10 cellular contexts compared by ENCODE assay signal in the genomic region with DNA sequence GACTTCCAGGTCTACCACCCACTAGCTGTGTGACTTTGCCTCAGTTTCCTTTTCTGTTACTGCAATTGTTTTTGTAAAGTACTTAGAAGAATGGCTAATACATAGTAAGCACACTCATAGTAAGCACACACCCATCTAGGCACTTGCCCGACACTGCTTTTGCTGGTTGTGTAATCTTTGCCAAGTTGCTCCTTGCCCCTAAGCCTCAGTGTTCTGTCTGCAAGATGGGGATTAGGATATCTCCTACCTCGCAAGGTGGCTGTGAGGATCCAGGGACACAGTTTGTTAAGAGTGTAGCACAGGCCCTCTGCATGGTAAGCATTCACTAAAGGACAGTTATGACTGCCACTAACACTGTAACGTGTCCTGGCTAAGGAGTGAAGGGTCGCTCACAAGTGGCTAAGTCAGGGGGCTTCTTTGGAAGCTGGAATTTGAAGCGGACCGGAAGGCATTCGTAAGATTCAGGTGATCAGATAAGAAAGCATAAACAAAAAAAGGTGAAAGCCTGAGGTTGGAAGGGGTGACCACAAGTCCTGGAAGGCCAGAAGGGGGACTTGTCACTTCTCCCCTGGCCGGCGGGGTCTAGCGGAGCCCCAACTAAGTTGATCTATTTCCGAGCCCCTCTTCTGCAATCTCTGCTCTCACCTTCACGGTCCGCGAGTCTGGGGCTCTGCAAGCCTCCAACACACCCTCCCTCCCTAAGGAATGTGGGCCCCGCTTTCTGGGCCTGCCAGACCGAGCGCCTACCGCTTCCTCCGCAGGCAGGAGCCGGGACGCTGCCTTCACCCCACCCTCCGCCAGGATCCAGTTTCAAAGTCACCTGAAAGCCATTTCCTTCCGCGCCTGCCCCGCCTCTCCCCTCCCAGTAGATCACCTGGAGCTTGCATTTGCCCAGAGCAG. TPM values are rescaled to one million over a fixed set of nuclear protein-coding genes. Genes with fewer than 3 reads are reported as not detected.
DNase-seq lines count a peak whose midpoint lies in the region; ATAC-seq and TF ChIP-seq lines count a peak whose summit lies in the region.
"Had no signal": no experiment of that assay in that cellular context is flagged by ENCODE, and none has a peak within 500 bp of the region (broad histone marks: within the 10 kb centered on the region; RNA-seq: fewer than 3 reads in every experiment).

No MANE protein-coding gene starts in this region.

- H3K4me3 Mint-ChIP-seq in Calu3 (ENCODE audit: low read depth, unreplicated experiment), result peak overlapping the region; percentile 75
- H3K4me3 Mint-ChIP-seq in natural killer cell treated with Interleukin-12 subunit alpha and Interleukin-12 subunit beta and Interleukin-15 and Interleukin-18, amount 100 ng/mL, for 72 hours, result peak overlapping the region; percentile 93

- peak overlapping the region; percentile 92 to 99 for H3K27ac ChIP-seq in coronary artery

- no TSS peak for BruUV-seq in Calu3 (replicated peaks; lab: Mats Ljungman, UMichigan)

- intact Hi-C loops in Calu3 (cut with micrococcal nuclease; ENCODE audit: unreplicated experiment), result no loop called here

- CTCF ChIA-PET in Calu3 (lab: Charles Lee), result interaction anchor here (0.9 to 1.0 kb wide), 3 partner anchors 16 to 60 kb away, joined by 3 to 7 read pairs (median 3); no protein-coding TSS in a partner anchor

- peak overlapping the region; percentile 93 for H3K4me3 ChIP-seq in coronary artery

- H3K36me3 Mint-ChIP-seq in Calu3 (ENCODE audit: insufficient read depth, unreplicated experiment), result peaks cover 39% of the 10 kb centered on the region
- H3K36me3 Mint-ChIP-seq in natural killer cell treated with Interleukin-12 subunit alpha and Interleukin-12 subunit beta and Interleukin-15 and Interleukin-18, amount 100 ng/mL, for 72 hours, result no peaks in the 10 kb centered on the region

- peak; percentile 80 for DNase-seq in Calu3
- DNase-seq in NCI-H2107 treated with DMSO at 0.1 percent for 48 hours (lab: John Stamatoyannopoulos, UW; ENCODE audit: unreplicated experiment), result peak; percentile 92
- DNase-seq in coronary artery (ENCODE audit: low spot score), result peak; percentile 71
- no peak for DNase-seq in natural killer cell treated with Interleukin-12 subunit alpha and Interleukin-12 subunit beta and Interleukin-15 and Interleukin-18, amount 100 ng/mL, for 72 hours (ENCODE audit: low spot score)
- no peak for DNase-seq in COR-L47 (lab: John Stamatoyannopoulos, UW)
- no peak for DNase-seq in NK-92 treated with Interleukin-12 subunit alpha and Interleukin-12 subunit beta, amount 100 ng/mL, for 24 hours (lab: John Stamatoyannopoulos, UW)
- no peak for DNase-seq in SK-N-DZ (ENCODE audit: low spot score)
- DNase-seq in NOMO-1 (lab: John Stamatoyannopoulos, UW; ENCODE audit: unreplicated experiment in 2 of 2), result no peak
- DNase-seq: adrenal gland, NCI-H226 had no signal

- H3K27me3 Mint-ChIP-seq in Calu3 (ENCODE audit: unreplicated experiment), result peaks cover 5% of the 10 kb centered on the region
- H3K27me3 Mint-ChIP-seq in natural killer cell treated with Interleukin-12 subunit alpha and Interleukin-12 subunit beta and Interleukin-15 and Interleukin-18, amount 100 ng/mL, for 72 hours, result no peaks in the 10 kb centered on the region

- no peak overlapping the region for H3K27ac Mint-ChIP-seq in Calu3 (ENCODE audit: unreplicated experiment)
- peak overlapping the region; percentile 22 to 80 for H3K27ac Mint-ChIP-seq in natural killer cell treated with Interleukin-12 subunit alpha and Interleukin-12 subunit beta and Interleukin-15 and Interleukin-18, amount 100 ng/mL, for 72 hours

- no peaks in the 10 kb centered on the region for H3K9me3 Mint-ChIP-seq in Calu3 (ENCODE audit: low read depth, unreplicated experiment)
- H3K9me3 Mint-ChIP-seq in natural killer cell treated with Interleukin-12 subunit alpha and Interleukin-12 subunit beta and Interleukin-15 and Interleukin-18, amount 100 ng/mL, for 72 hours, result no peaks in the 10 kb centered on the region

- H3K4me1 Mint-ChIP-seq in Calu3 (ENCODE audit: low read depth, unreplicated experiment), result peaks cover 42% of the 10 kb centered on the region
- peaks cover 32 to 40% of the 10 kb centered on the region in 2 donors for H3K4me1 Mint-ChIP-seq in natural killer cell treated with Interleukin-12 subunit alpha and Interleukin-12 subunit beta and Interleukin-15 and Interleukin-18, amount 100 ng/mL, for 72 hours (ENCODE audit: low read depth in 2 of 2)

- no peak for ATAC-seq in natural killer cell treated with Interleukin-12 subunit alpha and Interleukin-12 subunit beta and Interleukin-15 and Interleukin-18, amount 100 ng/mL, for 72 hours

- TF ChIP-seq CTCF in Calu3 (IDR thresholded peaks at IDR 0.05; ENCODE audit: unreplicated experiment) (no peak), coronary artery (IDR thresholded peaks at IDR 0.05) (no peak)

RNA-seq across cellular contexts. Expression of a gene that starts 1.5 kb away (rescaled TPM):
- total RNA-seq in Calu3 (2022), result 39.0 and 53.6 TPM in 2 replicates
- total RNA-seq in natural killer cell treated with Interleukin-12 subunit alpha and Interleukin-12 subunit beta and Interleukin-15 and Interleukin-18, amount 100 ng/mL, for 72 hours, result 10 to 100 TPM; 17.1 to 30.3 TPM
- polyA plus RNA-seq in SK-N-DZ (2014; cell fraction: cytosol; rRNA removed), result 10.4 and 13.9 TPM in 2 replicates
- polyA plus RNA-seq in SK-N-DZ (2014; cell fraction: nucleus; rRNA removed), result 24.4 TPM in 2 replicates

Comparison
In these comparisons a context has a peak if more than half of its experiments do, and no peak if none do; other contexts are left out.
1. DNase-seq: peak in Calu3 (single experiment), NCI-H2107 treated with DMSO at 0.1 percent for 48 hours (single experiment) and coronary artery (single experiment); none in natural killer cell treated with Interleukin-12 subunit alpha and Interleukin-12 subunit beta and Interleukin-15 and Interleukin-18, amount 100 ng/mL, for 72 hours (single experiment), COR-L47 (single experiment), NK-92 treated with Interleukin-12 subunit alpha and Interleukin-12 subunit beta, amount 100 ng/mL, for 24 hours (single experiment), SK-N-DZ (single experiment) and NOMO-1 (0 of 2).